In the genomic region with DNA sequence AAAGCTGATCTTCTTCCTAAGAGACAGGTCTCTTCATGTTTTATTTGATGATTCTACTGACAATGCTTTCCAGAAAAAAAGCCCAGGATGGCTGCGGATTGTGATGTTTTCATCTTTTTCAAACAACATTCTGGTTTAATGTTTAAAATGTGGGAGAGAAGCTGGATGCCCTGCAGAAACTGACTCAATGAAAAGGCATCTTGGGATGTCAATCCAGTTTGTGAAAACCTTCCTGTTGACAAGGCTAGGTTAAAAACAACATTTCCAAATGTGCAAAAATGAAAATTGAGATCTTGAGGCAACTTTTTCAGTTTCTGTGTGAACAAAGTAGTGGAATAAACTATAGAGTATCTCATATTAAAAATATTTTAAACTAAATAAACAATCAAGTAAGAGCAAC, we compare ENCODE assay signal across 18 cellular contexts.
DNase-seq lines count a peak whose midpoint lies in the region; ATAC-seq and TF ChIP-seq lines count a peak whose summit lies in the region.
"Had no signal": no experiment of that assay in that cellular context is flagged by ENCODE, and none has a peak within 500 bp of the region (broad histone marks: within the 10 kb centered on the region; RNA-seq: fewer than 3 reads in every experiment).

No MANE protein-coding gene starts in this region.

- TF ChIP-seq CTCF in mammary epithelial cell (conservative IDR thresholded peaks at IDR 0.05 in 1 of 2, IDR thresholded peaks at IDR 0.05 in 1 of 2; ENCODE audit: extremely low read depth in 1 of 2, insufficient read depth in 1 of 2, low read depth in 1 of 2, low read length in 2 of 2) (no peak), MCF 10A (IDR thresholded peaks at IDR 0.05; ENCODE audit: unreplicated experiment) (no peak), epithelial cell of esophagus (IDR thresholded peaks at IDR 0.05; ENCODE audit: insufficient read depth, low read depth, low read length, missing control alignments) (no peak)

- H3K79me2 ChIP-seq in mammary epithelial cell (ENCODE audit: insufficient read depth, low read length) = no peaks in the 10 kb centered on the region

- H3K27ac ChIP-seq in mammary epithelial cell (ENCODE audit: insufficient read depth, low read depth, low read length) = no peak overlapping the region
- H3K27ac ChIP-seq: 22Rv1, BLaER1, C4-2B had no signal

- H3K4me3 ChIP-seq in mammary epithelial cell (replicated peaks in 1 of 3; ENCODE audit: insufficient read depth in 1 of 3, low read depth in 2 of 3, low read length in 3 of 3) = no peak overlapping the region
- H3K4me3 ChIP-seq in epithelial cell of esophagus (ENCODE audit: low read length) = no peak overlapping the region
- H3K4me3 ChIP-seq: BLaER1, HAP-1 had no signal

- 33% methylated on average over 1 of the region's 1 CpG for WGBS in mammary epithelial cell (ENCODE audit: low coverage, missing lambda C conversion rate)

- H3K4me3 Mint-ChIP-seq in MCF 10A (ENCODE audit: unreplicated experiment) = no peak overlapping the region
- H3K4me3 Mint-ChIP-seq in activated T-helper 17 cell treated with anti-CD3 and anti-CD28 coated beads, Interleukin-2, amount 50 U/mL, for 72 hours = no peak overlapping the region
- H3K4me3 Mint-ChIP-seq: B cell; CD4-positive, CD25-positive, alpha-beta regulatory T cell; CD8-positive, alpha-beta T cell; HFFc6 had no signal

- in situ Hi-C loops in mammary epithelial cell (cut with MboI; ENCODE audit: low sequenced_read_pairs in 2 of 2) = no loop called here

- CTCF ChIA-PET in mammary epithelial cell (lab: Charles Lee; ENCODE audit: low non-redundant PET) = no interaction called here
- CTCF ChIA-PET in MCF 10A (lab: Yijun Ruan, JAX) = no interaction called here

- H3K27ac Mint-ChIP-seq in MCF 10A (ENCODE audit: low read depth, unreplicated experiment) = no peak overlapping the region
- no peak overlapping the region for H3K27ac Mint-ChIP-seq in activated T-helper 17 cell treated with anti-CD3 and anti-CD28 coated beads, Interleukin-2, amount 50 U/mL, for 72 hours
- H3K27ac Mint-ChIP-seq: B cell; CD4-positive, CD25-positive, alpha-beta regulatory T cell; CD8-positive, alpha-beta T cell; HFFc6 had no signal

- no peak overlapping the region for H2AFZ ChIP-seq in mammary epithelial cell (ENCODE audit: low read depth, low read length)

- DNase-seq in mammary epithelial cell (peak; percentile 17), MCF 10A (ENCODE audit: unreplicated experiment) (no peak), epithelial cell of esophagus (ENCODE audit: low read depth) (peak; percentile 52), renal cortical epithelial cell (ENCODE audit: low read depth) (peak; percentile 58)
- DNase-seq in stimulated activated CD4-positive, alpha-beta T cell treated with anti-CD3 and anti-CD28 coated beads, Interleukin-4, amount 100 ng/mL, for 1 hour = no peak
- DNase-seq: CD4-positive, CD25-positive, alpha-beta regulatory T cell; CD8-positive, alpha-beta T cell; DMS153; DND-41; GOT3; HFFc6 had no signal

- H3K4me2 ChIP-seq in mammary epithelial cell (ENCODE audit: insufficient read depth, low read depth, low read length) = no peak overlapping the region
- H3K4me2 ChIP-seq: BLaER1 had no signal

- BruUV-seq in mammary epithelial cell (replicated peaks; lab: Mats Ljungman, UMichigan) (no TSS peak), MCF 10A (replicated peaks; lab: Mats Ljungman, UMichigan) (no TSS peak)

- dilution Hi-C loops in mammary epithelial cell (cut with HindIII; ENCODE audit: low sequenced_read_pairs) = no loop called here

- peaks cover 11% of the 10 kb centered on the region for H3K27me3 Mint-ChIP-seq in MCF 10A (ENCODE audit: insufficient read depth, unreplicated experiment)
- peaks cover 6% of the 10 kb centered on the region for H3K27me3 Mint-ChIP-seq in activated T-helper 17 cell treated with anti-CD3 and anti-CD28 coated beads, Interleukin-2, amount 50 U/mL, for 72 hours

- no peak for ATAC-seq in activated T-helper 17 cell treated with anti-CD3 and anti-CD28 coated beads, Interleukin-2, amount 50 U/mL, for 72 hours (replicated peaks)
- ATAC-seq: CD8-positive, alpha-beta T cell had no signal

- no peaks in the 10 kb centered on the region for H3K9me3 ChIP-seq in mammary epithelial cell (replicated peaks; ENCODE audit: insufficient read depth, low read length)
- H3K9me3 ChIP-seq: BLaER1, Caco-2, HAP-1 had no signal

- H3K4me1 Mint-ChIP-seq in MCF 10A (ENCODE audit: insufficient read depth, unreplicated experiment) = no peaks in the 10 kb centered on the region
- no peaks in the 10 kb centered on the region for H3K4me1 Mint-ChIP-seq in activated T-helper 17 cell treated with anti-CD3 and anti-CD28 coated beads, Interleukin-2, amount 50 U/mL, for 72 hours
- H3K4me1 Mint-ChIP-seq: B cell; CD4-positive, CD25-positive, alpha-beta regulatory T cell had no signal

- no peak overlapping the region for H3K9ac ChIP-seq in mammary epithelial cell (ENCODE audit: insufficient read depth, low read length)
- H3K9ac ChIP-seq: BLaER1 had no signal

- intact Hi-C loops in mammary epithelial cell (cut with micrococcal nuclease) (no loop called here), MCF 10A (cut with micrococcal nuclease) (no loop called here)

- POLR2A ChIA-PET in MCF 10A (lab: Yijun Ruan, JAX) = no interaction called here

- H3K4me1 ChIP-seq in mammary epithelial cell (ENCODE audit: insufficient read depth, low read length) = no peaks in the 10 kb centered on the region
- H3K4me1 ChIP-seq: BLaER1, Caco-2, HAP-1 had no signal

- H4K20me1 ChIP-seq in mammary epithelial cell (ENCODE audit: insufficient read depth, low read length) = no peaks in the 10 kb centered on the region
- H4K20me1 ChIP-seq: BLaER1 had no signal

- no peaks in the 10 kb centered on the region for H3K9me3 Mint-ChIP-seq in MCF 10A (ENCODE audit: unreplicated experiment)
- H3K9me3 Mint-ChIP-seq in activated T-helper 17 cell treated with anti-CD3 and anti-CD28 coated beads, Interleukin-2, amount 50 U/mL, for 72 hours = no peaks in the 10 kb centered on the region
- H3K9me3 Mint-ChIP-seq: CD8-positive, alpha-beta T cell; HFFc6 had no signal

- H3K36me3 ChIP-seq in mammary epithelial cell (ENCODE audit: insufficient read depth, low read length) = no peaks in the 10 kb centered on the region
- H3K36me3 ChIP-seq: BLaER1, HAP-1 had no signal

- H3K27me3 ChIP-seq in mammary epithelial cell (ENCODE audit: insufficient read depth, low read length) = peaks cover 2% of the 10 kb centered on the region
- H3K27me3 ChIP-seq: BLaER1 had no signal

- H3K36me3 Mint-ChIP-seq in MCF 10A (ENCODE audit: insufficient read depth, unreplicated experiment) = peaks cover 6% of the 10 kb centered on the region
- no peaks in the 10 kb centered on the region for H3K36me3 Mint-ChIP-seq in activated T-helper 17 cell treated with anti-CD3 and anti-CD28 coated beads, Interleukin-2, amount 50 U/mL, for 72 hours (ENCODE audit: low read depth)
- H3K36me3 Mint-ChIP-seq: CD4-positive, CD25-positive, alpha-beta regulatory T cell; CD8-positive, alpha-beta T cell had no signal

Comparison
In these comparisons a context has a peak if more than half of its experiments do, and no peak if none do; other contexts are left out.
1. DNase-seq: peak in mammary epithelial cell (single experiment), epithelial cell of esophagus (single experiment) and renal cortical epithelial cell (single experiment); none in MCF 10A (single experiment) and stimulated activated CD4-positive, alpha-beta T cell treated with anti-CD3 and anti-CD28 coated beads, Interleukin-4, amount 100 ng/mL, for 1 hour (single experiment).